Comparison of ENCODE assay signal across 20 cellular contexts in the genomic region with DNA sequence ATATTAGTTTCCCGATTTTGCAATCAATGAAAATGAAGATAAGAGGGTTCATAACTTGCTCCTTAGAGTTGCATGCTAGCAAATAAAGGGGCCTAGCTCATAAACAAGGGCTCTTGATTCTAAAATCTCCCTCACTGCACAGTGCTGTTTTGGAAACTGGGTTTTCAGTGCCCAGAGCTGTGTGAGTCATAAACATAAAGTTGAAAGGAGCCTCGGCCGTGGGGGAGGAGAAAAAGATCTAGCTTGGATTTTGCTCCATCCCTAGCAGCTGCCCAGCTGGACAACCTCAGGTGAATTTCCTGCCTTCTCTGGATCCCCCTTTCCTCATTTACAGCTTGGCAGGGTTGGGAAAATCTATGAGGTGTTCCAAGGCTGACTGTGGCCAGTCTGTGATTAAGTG. TPM values are rescaled to one million over a fixed set of nuclear protein-coding genes. Genes with fewer than 3 reads are reported as not detected.
A peak's percentile ranks its signal among the peaks of the same experiment; 100 is the strongest.
DNase-seq lines count a peak whose midpoint lies in the region; ATAC-seq and TF ChIP-seq lines count a peak whose summit lies in the region.
"Had no signal": no experiment of that assay in that cellular context is flagged by ENCODE, and none has a peak within 500 bp of the region (broad histone marks: within the 10 kb centered on the region; RNA-seq: fewer than 3 reads in every experiment).

No MANE protein-coding gene starts in this region.

- H3K4me3 ChIP-seq in fibroblast of villous mesenchyme (ENCODE audit: low read depth, low read length) (no peak overlapping the region), ascending aorta (no peak overlapping the region), adrenal gland (no peak overlapping the region)

- CTCF ChIA-PET in RWPE1 (lab: Yijun Ruan, JAX): interaction anchor here (0.5 kb wide), 1 partner anchor 23 kb away, joined by 5 read pairs; no protein-coding TSS in a partner anchor

- POLR2A ChIA-PET in RWPE1 (lab: Yijun Ruan, JAX; ENCODE audit: low non-redundant PET): no interaction called here

- in situ Hi-C loops in ACHN (cut with HindIII; ENCODE audit: low pct_ligation_motif_present, low pct_unique_long_range_greater_than_20kb, low sequenced_read_pairs): no loop called here

- H3K27me3 ChIP-seq in ascending aorta: no peaks in the 10 kb centered on the region
- no peaks in the 10 kb centered on the region for H3K27me3 ChIP-seq in adrenal gland

- no peaks in the 10 kb centered on the region for H3K9me3 ChIP-seq in ascending aorta
- no peaks in the 10 kb centered on the region for H3K9me3 ChIP-seq in adrenal gland (replicated peaks in 1 of 3)
- H3K9me3 ChIP-seq: SK-N-SH had no signal

- no peak for TF ChIP-seq POLR2A in adrenal gland (IDR thresholded peaks at IDR 0.05)

- no peaks in the 10 kb centered on the region for H3K4me1 ChIP-seq in ascending aorta
- H3K4me1 ChIP-seq in adrenal gland (replicated peaks in 1 of 2): no peaks in the 10 kb centered on the region

- H3K36me3 ChIP-seq in ascending aorta (no peaks in the 10 kb centered on the region), adrenal gland (replicated peaks in 1 of 2) (no peaks in the 10 kb centered on the region)

- ATAC-seq in left ventricle myocardium superior: no peak

- H3K27ac ChIP-seq in RWPE1 (no peak overlapping the region), ascending aorta (no peak overlapping the region), adrenal gland (no peak overlapping the region)
- H3K27ac ChIP-seq: HL-60 had no signal

- no peak for TF ChIP-seq CTCF in RWPE1 (conservative IDR thresholded peaks at IDR 0.05; ENCODE audit: low read depth)
- no peak for TF ChIP-seq CTCF in fibroblast of villous mesenchyme (IDR thresholded peaks at IDR 0.05; ENCODE audit: insufficient read depth, low read depth, low read length)
- TF ChIP-seq CTCF in ascending aorta (IDR thresholded peaks at IDR 0.05): no peak
- TF ChIP-seq CTCF in adrenal gland (IDR thresholded peaks at IDR 0.05): no peak

- intact Hi-C loops in ascending aorta (cut with DNase I) (no loop called here), left ventricle myocardium superior (cut with micrococcal nuclease) (no loop called here), adrenal gland (cut with DNase I) (no loop called here)

- 60 to 78% (median 69%) methylated on average over 3 of the region's 3 CpGs for WGBS in adrenal gland, 4 donors

- peak; percentile 27 for DNase-seq in AG08395 (ENCODE audit: low spot score)
- DNase-seq in GM03348 (ENCODE audit: low spot score): peak; percentile 24
- peak; percentile 5 for DNase-seq in RWPE1 (ENCODE audit: low spot score)
- DNase-seq in fibroblast of villous mesenchyme (ENCODE audit: low read depth): peak; percentile 16
- DNase-seq in ascending aorta (ENCODE audit: low spot score in 2 of 2): no peak
- DNase-seq in ACHN: no peak
- DNase-seq in left ventricle myocardium superior: no peak
- no peak for DNase-seq in adrenal gland
- DNase-seq: 8988T; CD4-positive, alpha-beta T cell; DMS153; Kasumi-1; NCI-H1105; NCI-H2081; NCI-H510A; NCI-H748 treated with DMSO at 0.1 percent for 48 hours; NK-92 treated with Interleukin-12 subunit alpha and Interleukin-12 subunit beta, amount 100 ng/mL, for 24 hours; SHP77; SK-N-SH had no signal

RNA-seq across cellular contexts. Expression of gene LYPD1, which starts 42.5 kb away (rescaled TPM):
- total RNA-seq in fibroblast of villous mesenchyme: 16.0 and 34.5 TPM in 2 replicates
- total RNA-seq in ascending aorta: not detected
- not detected for total RNA-seq in left ventricle myocardium superior
- total RNA-seq in adrenal gland: 1 to 10 TPM in 1 of 8 donors, under 1 TPM in 5, not detected in 2; 0.23 to 2.1 (median 0.50) TPM
- polyA plus RNA-seq in adrenal gland: 1 to 10 TPM in 2 of 3 donors, under 1 TPM in 1; 0.94 to 6.9 (median 3.0) TPM
- total RNA-seq: CD4-positive, alpha-beta T cell had no signal

Comparison
In these comparisons a context has a peak if more than half of its experiments do, and no peak if none do; other contexts are left out.
1. DNase-seq: peak in AG08395 (single experiment), GM03348 (single experiment), RWPE1 (single experiment) and fibroblast of villous mesenchyme (single experiment); none in ascending aorta (0 of 2), ACHN (single experiment), left ventricle myocardium superior (single experiment) and adrenal gland (0 of 7).